Comparison of ENCODE assay signal across 13 cellular contexts in the genomic region with DNA sequence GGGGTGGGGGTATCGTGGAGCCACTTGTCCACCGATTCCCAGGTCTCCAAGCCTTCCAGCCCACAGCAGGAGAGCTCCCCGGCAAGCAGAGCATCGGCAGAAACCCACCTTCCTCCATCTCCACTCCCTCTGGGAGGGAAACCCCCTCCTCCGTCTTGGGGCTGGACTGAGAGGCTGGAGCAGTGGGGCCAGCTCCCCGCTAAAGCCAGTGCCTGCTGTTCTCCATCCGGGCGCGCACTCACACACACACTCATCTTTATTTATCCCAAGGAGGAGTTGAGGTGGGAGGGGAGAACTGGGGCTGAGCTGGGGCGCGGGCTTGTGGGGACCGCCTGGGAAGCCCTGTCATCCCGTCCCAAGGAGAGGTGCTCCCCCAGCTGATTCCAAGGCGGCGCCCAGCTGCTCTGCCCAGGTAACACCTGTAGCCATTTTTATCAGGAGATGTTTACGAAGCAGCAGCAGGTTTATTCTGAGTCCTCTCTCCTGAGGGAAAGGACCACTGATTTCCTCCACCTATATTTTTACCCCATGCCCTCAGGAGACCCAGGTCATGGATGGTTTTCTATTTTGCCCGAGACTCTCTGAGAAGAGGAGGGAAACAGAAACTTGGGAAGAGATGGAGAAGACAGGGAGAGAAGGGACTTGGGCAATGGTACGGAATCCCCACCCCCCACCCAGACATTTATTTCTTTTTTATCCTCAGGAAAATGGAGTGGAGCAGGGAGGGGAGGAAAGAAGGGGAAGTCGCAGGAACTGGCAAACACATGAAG. TPM values are rescaled to one million over a fixed set of nuclear protein-coding genes. Genes with fewer than 3 reads are reported as not detected.
DNase-seq lines count a peak whose midpoint lies in the region; ATAC-seq, FAIRE-seq and TF ChIP-seq lines count a peak whose summit lies in the region.
"Had no signal": no experiment of that assay in that cellular context is flagged by ENCODE, and none has a peak within 500 bp of the region (broad histone marks: within the 10 kb centered on the region; RNA-seq: fewer than 3 reads in every experiment).

No MANE protein-coding gene starts in this region.

- H2AK5ac ChIP-seq in H1 (ENCODE audit: low read depth, low read length), result no peak overlapping the region

- no peak for TF ChIP-seq EP300 in H1 (IDR thresholded peaks at IDR 0.05; ENCODE audit: borderline replicate concordance in 1 of 2, low read depth in 2 of 2, low read length in 2 of 2)

- no peak for FAIRE-seq in H1 (lab: Jason Lieb, UNC)

- no peaks in the 10 kb centered on the region for H4K20me1 ChIP-seq in H1 (replicated peaks in 1 of 2; ENCODE audit: control insufficient read depth in 1 of 2, insufficient read depth in 2 of 2, low read length in 2 of 2)

- no peak overlapping the region for H2BK20ac ChIP-seq in H1 (ENCODE audit: low read length)

- no peak overlapping the region for H4K91ac ChIP-seq in H1 (replicated peaks; ENCODE audit: insufficient read length, low read length)

- no peak overlapping the region for H3K56ac ChIP-seq in H1 (replicated peaks; ENCODE audit: insufficient read length, low read depth, low read length)

- DNase-seq in DMS79 (lab: John Stamatoyannopoulos, UW), result peak; percentile 16
- DNase-seq in H1 (ENCODE audit: low read depth in 1 of 2, low spot score in 2 of 2), result no peak
- peak; percentile 56 for DNase-seq in posterior vena cava (ENCODE audit: low spot score)
- DNase-seq: Caco-2, NCI-H1436 had no signal

- peaks cover 3% of the 10 kb centered on the region; the same call in 1 of the 2 replicates for H3K23me2 ChIP-seq in H1 (ENCODE audit: low read depth, low read length)

- no peaks in the 10 kb centered on the region for H3K79me1 ChIP-seq in H1 (ENCODE audit: low read depth, low read length)

- no peak for TF ChIP-seq POLR2A in H1 (IDR thresholded peaks at IDR 0.05; ENCODE audit: control extremely low read depth in 1 of 2, low read depth in 2 of 2, low read length in 2 of 2)

- H3K9ac ChIP-seq in HUES6 (ENCODE audit: low read length), result no peak overlapping the region
- no peak overlapping the region; a peak in 1 of 7 replicates for H3K9ac ChIP-seq in H1 (replicated peaks in 1 of 4; ENCODE audit: extremely low read depth in 1 of 4, low read depth in 3 of 4, low read length in 3 of 4)

- no peak overlapping the region for H3K14ac ChIP-seq in H1 (ENCODE audit: insufficient read length)

- H2BK15ac ChIP-seq in H1 (ENCODE audit: low read length), result no peak overlapping the region

- peak overlapping the region; percentile 49 to 82 for H3K4me2 ChIP-seq in H1 (ENCODE audit: insufficient read depth in 1 of 2, low read depth in 2 of 2, low read length in 2 of 2)

- H2BK12ac ChIP-seq in H1 (ENCODE audit: low read depth, low read length), result 0 out of 2 replicates have a peak overlapping the region, but pooled peaks have one; percentile 6

- H4K8ac ChIP-seq in H1 (ENCODE audit: extremely low read depth, insufficient read depth, low read length), result no peak overlapping the region; the same call in 1 of the 2 replicates

- POLR2A ChIA-PET in H1 (lab: Charles Lee; ENCODE audit: partially characterized antibody), result interaction anchor here (0.6 to 3.6 kb wide), 6 partner anchors 9 to 1241 kb away, joined by 3 to 15 read pairs (median 4); partner anchors contain the start of gene S100A13

- H2BK5ac ChIP-seq in H1 (ENCODE audit: low read depth, low read length), result no peak overlapping the region

- no peak overlapping the region for H4K5ac ChIP-seq in H1 (ENCODE audit: insufficient read length, low read depth, low read length)

- no peak overlapping the region for H3K4ac ChIP-seq in H1 (replicated peaks; ENCODE audit: insufficient read length, low read depth, low read length)

- H3K4me3 ChIP-seq in HUES6 (ENCODE audit: low read depth, low read length) (peak overlapping the region; percentile 53), H1 (ENCODE audit: extremely low read depth in 1 of 4, insufficient read depth in 2 of 4, low read depth in 3 of 4, low read length in 4 of 4) (peak overlapping the region; percentile 5 to 58 (median 38); a peak in 7 of 8 replicates)

- H2AFZ ChIP-seq in H1 (ENCODE audit: low read length), result no peak overlapping the region

- no peaks in the 10 kb centered on the region for H3K79me2 ChIP-seq in H1 (ENCODE audit: control insufficient read depth in 1 of 2, insufficient read depth in 2 of 2, low read length in 2 of 2)

- WGBS in H1 (ENCODE audit: extremely low coverage in 1 of 2, insufficient coverage in 1 of 2, insufficient read length in 1 of 2, insufficient replicate concordance in 2 of 2, low coverage in 1 of 2, low lambda C conversion rate in 2 of 2, missing lambda C conversion rate in 1 of 2), 2 experiments, result 47% methylated on average over 18 of the region's 19 CpGs; no CpG with 5 or more reads in 1 of the 2 experiments

- H3K27me3 ChIP-seq in HUES6 (ENCODE audit: control insufficient read depth, insufficient read depth, low read length) (peaks cover 41% of the 10 kb centered on the region), H1 (replicated peaks in 1 of 4; ENCODE audit: control insufficient read depth in 3 of 4, extremely low read depth in 1 of 4, insufficient read depth in 3 of 4, low read length in 3 of 4) (peaks cover 0 to 10% (median 7%) of the 10 kb centered on the region in 4 experiments; a peak in 3 of 7 replicates)

- TF ChIP-seq RAD21 in H1 (IDR thresholded peaks at IDR 0.05 in 1 of 2, conservative IDR thresholded peaks at IDR 0.05 in 1 of 2; ENCODE audit: low read depth in 2 of 2, low read length in 2 of 2), result no peak

- H3K4me1 ChIP-seq in HUES6 (ENCODE audit: control insufficient read depth, insufficient read depth, low read length) (peaks cover 50% of the 10 kb centered on the region), H1 (replicated peaks in 1 of 4; ENCODE audit: control insufficient read depth in 3 of 4, insufficient read depth in 4 of 4, low read length in 3 of 4) (peaks cover 13 to 54% (median 21%) of the 10 kb centered on the region in 4 experiments; a peak in 6 of 7 replicates)
- H3K4me1 ChIP-seq: Caco-2 had no signal

- H3K23ac ChIP-seq in H1 (ENCODE audit: insufficient read length), result no peak overlapping the region

- no peaks in the 10 kb centered on the region for H3K9me3 ChIP-seq in HUES6 (ENCODE audit: control insufficient read depth, insufficient read depth, low read depth, low read length)
- H3K9me3 ChIP-seq in H1 (ENCODE audit: insufficient read depth in 2 of 2, low read depth in 1 of 2, low read length in 1 of 2), result no peaks in the 10 kb centered on the region
- H3K9me3 ChIP-seq: Caco-2, tibial nerve had no signal

- intact Hi-C loops in posterior vena cava (cut with DNase I), result no loop called here

- H3K36me3 ChIP-seq in HUES6 (ENCODE audit: control insufficient read depth, insufficient read depth, low read length) (no peaks in the 10 kb centered on the region), H1 (ENCODE audit: control insufficient read depth in 2 of 4, insufficient read depth in 4 of 4, low read length in 3 of 4) (no peaks in the 10 kb centered on the region)
- H3K36me3 ChIP-seq: tibial nerve had no signal

- H2BK120ac ChIP-seq in H1 (replicated peaks; ENCODE audit: low read depth, low read length), result no peak overlapping the region

- CTCF ChIA-PET in H1 (lab: Charles Lee; ENCODE audit: partially characterized antibody), result interaction anchor here (0.6 to 6.3 kb wide), 18 partner anchors 10 to 1777 kb away, joined by 3 to 80 read pairs (median 6); no protein-coding TSS in a partner anchor

- ATAC-seq in GM18873 (IDR thresholded peaks at IDR 0.05; ENCODE audit: low FRiP score, unreplicated experiment), result no peak
- no peak for ATAC-seq in HG03442 (IDR thresholded peaks at IDR 0.05; ENCODE audit: unreplicated experiment)
- ATAC-seq in HG03439 (IDR thresholded peaks at IDR 0.05; ENCODE audit: unreplicated experiment), result no peak
- ATAC-seq in GM19452 (IDR thresholded peaks at IDR 0.05; ENCODE audit: unreplicated experiment), result no peak
- ATAC-seq: Right ventricle myocardium inferior had no signal

- no peak overlapping the region for H3K27ac ChIP-seq in HUES6 (ENCODE audit: low read depth, low read length)
- H3K27ac ChIP-seq in H1 (ENCODE audit: low read depth, low read length), result no peak overlapping the region
- H3K27ac ChIP-seq: tibial nerve had no signal

- no peak overlapping the region for H3K18ac ChIP-seq in H1 (ENCODE audit: extremely low read depth, low read length)

- TF ChIP-seq CTCF in H1 (IDR thresholded peaks at IDR 0.05; ENCODE audit: control extremely low read depth in 1 of 3, insufficient read depth in 1 of 3, low read depth in 1 of 3, low read length in 3 of 3), result no peak

TF ChIP-seq in H1, 55 proteins besides CTCF, POLR2A, EP300 and RAD21 (continues in another document):
- TF ChIP-seq SP1 (IDR thresholded peaks at IDR 0.05; ENCODE audit: low read depth, low read length), result no peak
- no peak for TF ChIP-seq PHF8 (conservative IDR thresholded peaks at IDR 0.05; ENCODE audit: low read depth, low read length)
- TF ChIP-seq RXRA (IDR thresholded peaks at IDR 0.05; ENCODE audit: insufficient read depth, low read depth, low read length), result no peak
- no peak for TF ChIP-seq KDM5A (IDR thresholded peaks at IDR 0.05; ENCODE audit: low read length)
- no peak for TF ChIP-seq TAF7 (optimal IDR thresholded peaks at IDR 0.05; ENCODE audit: borderline replicate concordance, low read depth, low read length)
- TF ChIP-seq ATF2 (IDR thresholded peaks at IDR 0.05; ENCODE audit: low read length), result no peak
- no peak for TF ChIP-seq ASH2L (IDR thresholded peaks at IDR 0.05; ENCODE audit: low read length)
- TF ChIP-seq POU5F1 (IDR thresholded peaks at IDR 0.05; ENCODE audit: low read depth, low read length), result no peak

RNA-seq across cellular contexts. Expression of gene KCNN3, which starts 2.1 kb away (rescaled TPM):
- total RNA-seq in H1 (2021; fragmentation: NEBNext Ultra II Directional; extraction: Animal tissue kit (Norgen Biotek cat#: 25700)), result 2.8 and 3.0 TPM in 2 replicates
- polyA plus RNA-seq in H1 (2011; rRNA removed), result 3.7 and 4.5 TPM in 2 replicates
- 2.1 TPM for polyA plus RNA-seq in H1 (2011; cell fraction: cytosol; rRNA removed)
- polyA plus RNA-seq in H1 (2011; cell fraction: nucleus; rRNA removed), result 5.4 TPM
- polyA plus RNA-seq in H1 (2012, experiment 1 of 2), result 2.8 to 4.4 TPM (median 3.5 TPM) in 4 replicates
- polyA plus RNA-seq in H1 (2012, experiment 2 of 2), result 1.6 TPM
- 1.7 TPM for polyA plus RNA-seq in H1 (2013, experiment 1 of 2)
- 1.9 TPM for polyA plus RNA-seq in H1 (2013, experiment 2 of 2)
- 5.4 and 9.2 TPM in 2 replicates for polyA minus RNA-seq in H1 (2011; rRNA and poly(A)+ RNA removed)
- polyA minus RNA-seq in H1 (2011; cell fraction: cytosol; rRNA and poly(A)+ RNA removed), result 3.9 TPM
- 4.1 TPM for polyA minus RNA-seq in H1 (2011; cell fraction: nucleus; rRNA and poly(A)+ RNA removed)
- 1 to 10 TPM; 1.9 to 2.0 TPM for total RNA-seq in posterior vena cava
- total RNA-seq: fibroblast of villous mesenchyme had no signal

Comparison
In these comparisons a context has a peak if more than half of its experiments do, and no peak if none do; other contexts are left out.
1. DNase-seq: peak in DMS79 (single experiment) and posterior vena cava (single experiment); none in H1 (0 of 2).